In genomic region chr3:156643729-156644389, GRCh38 we compare ENCODE assay signal across 8 cellular contexts. TPM values are rescaled to one million over a fixed set of nuclear protein-coding genes. Genes with fewer than 3 reads are reported as not detected.
A peak's percentile ranks its signal among the peaks of the same experiment; 100 is the strongest.
DNase-seq lines count a peak whose midpoint lies in the region; ATAC-seq, FAIRE-seq and TF ChIP-seq lines count a peak whose summit lies in the region.

No MANE protein-coding gene starts in this region.

- CTCF ChIA-PET in H1 (lab: Charles Lee; ENCODE audit: partially characterized antibody) = interaction anchor here (0.5 to 0.6 kb wide), 2 partner anchors 103 to 863 kb away, joined by 3 read pairs; no protein-coding TSS in a partner anchor

- no peak overlapping the region for H4K8ac ChIP-seq in H1 (ENCODE audit: extremely low read depth, insufficient read depth, low read length)

- H4K91ac ChIP-seq in H1 (replicated peaks; ENCODE audit: insufficient read length, low read length) = no peak overlapping the region

- FAIRE-seq in H1 (lab: Jason Lieb, UNC) = no peak

- H3K23ac ChIP-seq in H1 (ENCODE audit: insufficient read length) = no peak overlapping the region

- DNase-seq in cardiac muscle cell (ENCODE audit: low read depth in 1 of 2, low spot score in 1 of 2) = peak; percentile 51 to 57
- DNase-seq in left cardiac atrium = no peak
- peak; percentile 69 for DNase-seq in SIG-M5 (lab: John Stamatoyannopoulos, UW)
- DNase-seq in H1 (ENCODE audit: low read depth in 1 of 2, low spot score in 2 of 2) = no peak
- no peak for DNase-seq in stimulated activated effector memory CD8-positive, alpha-beta T cell treated with anti-CD3 and anti-CD28 coated beads, Interleukin-12 subunit alpha, Interleukin-12 subunit beta, amount 100 ng/mL, for 72 hours (ENCODE audit: low spot score in 2 of 2)
- DNase-seq in GOT3 (lab: John Stamatoyannopoulos, UW) = no peak
- DNase-seq in NCI-H524 treated with DMSO at 0.1 percent for 48 hours (lab: John Stamatoyannopoulos, UW) = no peak

- H2BK5ac ChIP-seq in H1 (ENCODE audit: low read depth, low read length) = peak overlapping the region; percentile 61; the same call in 1 of the 2 replicates

- H2AK5ac ChIP-seq in H1 (ENCODE audit: low read depth, low read length) = no peak overlapping the region

- no peak overlapping the region for H2BK120ac ChIP-seq in H1 (replicated peaks; ENCODE audit: low read depth, low read length)

- H3K4me1 ChIP-seq in cardiac muscle cell (ENCODE audit: low read depth) (peaks cover 21% of the 10 kb centered on the region), H1 (replicated peaks in 1 of 4; ENCODE audit: control insufficient read depth in 3 of 4, insufficient read depth in 4 of 4, low read length in 3 of 4) (peaks cover 0 to 13% (median 4%) of the 10 kb centered on the region in 4 experiments; a peak in 3 of 7 replicates)

- no peak overlapping the region for H2BK15ac ChIP-seq in H1 (ENCODE audit: low read length)

- H4K5ac ChIP-seq in H1 (ENCODE audit: insufficient read length, low read depth, low read length) = no peak overlapping the region

- H3K27ac Mint-ChIP-seq in stimulated activated effector memory CD8-positive, alpha-beta T cell treated with anti-CD3 and anti-CD28 coated beads, Interleukin-12 subunit alpha, Interleukin-12 subunit beta, amount 100 ng/mL, for 72 hours = peak overlapping the region; percentile 59

- H2AFZ ChIP-seq in H1 (ENCODE audit: low read length) = peak overlapping the region; percentile 45

- no peak for TF ChIP-seq EP300 in H1 (IDR thresholded peaks at IDR 0.05; ENCODE audit: borderline replicate concordance in 1 of 2, low read depth in 2 of 2, low read length in 2 of 2)

- H3K79me2 ChIP-seq in H1 (ENCODE audit: control insufficient read depth in 1 of 2, insufficient read depth in 2 of 2, low read length in 2 of 2) = no peaks in the 10 kb centered on the region

- no peaks in the 10 kb centered on the region for H4K20me1 ChIP-seq in H1 (replicated peaks in 1 of 2; ENCODE audit: control insufficient read depth in 1 of 2, insufficient read depth in 2 of 2, low read length in 2 of 2)

- no peak for TF ChIP-seq POLR2A in H1 (IDR thresholded peaks at IDR 0.05; ENCODE audit: control extremely low read depth in 1 of 2, low read depth in 2 of 2, low read length in 2 of 2)

- H3K4me2 ChIP-seq in H1 (ENCODE audit: insufficient read depth in 1 of 2, low read depth in 2 of 2, low read length in 2 of 2) = peak overlapping the region in 1 of 2 experiments; percentile 18; a peak in 1 of 4 replicates

- H3K23me2 ChIP-seq in H1 (ENCODE audit: low read depth, low read length) = no peaks in the 10 kb centered on the region; the same call in 1 of the 2 replicates

- no peak overlapping the region; the same call in 1 of the 2 replicates for H2BK20ac ChIP-seq in H1 (ENCODE audit: low read length)

- no peak overlapping the region for H3K14ac ChIP-seq in H1 (ENCODE audit: insufficient read length)

- H3K4me3 ChIP-seq in cardiac muscle cell (no peak overlapping the region), H1 (ENCODE audit: extremely low read depth in 1 of 4, insufficient read depth in 2 of 4, low read depth in 3 of 4, low read length in 4 of 4) (no peak overlapping the region)

- H3K36me3 ChIP-seq in cardiac muscle cell (no peaks in the 10 kb centered on the region), H1 (ENCODE audit: control insufficient read depth in 2 of 4, insufficient read depth in 4 of 4, low read length in 3 of 4) (no peaks in the 10 kb centered on the region)

- no peak overlapping the region for H3K4ac ChIP-seq in H1 (replicated peaks; ENCODE audit: insufficient read length, low read depth, low read length)

- H3K9me3 Mint-ChIP-seq in stimulated activated effector memory CD8-positive, alpha-beta T cell treated with anti-CD3 and anti-CD28 coated beads, Interleukin-12 subunit alpha, Interleukin-12 subunit beta, amount 100 ng/mL, for 72 hours = no peaks in the 10 kb centered on the region

- H3K4me1 Mint-ChIP-seq in stimulated activated effector memory CD8-positive, alpha-beta T cell treated with anti-CD3 and anti-CD28 coated beads, Interleukin-12 subunit alpha, Interleukin-12 subunit beta, amount 100 ng/mL, for 72 hours = peaks cover 26% of the 10 kb centered on the region

- no peak for TF ChIP-seq RAD21 in H1 (IDR thresholded peaks at IDR 0.05 in 1 of 2, conservative IDR thresholded peaks at IDR 0.05 in 1 of 2; ENCODE audit: low read depth in 2 of 2, low read length in 2 of 2)

- POLR2A ChIA-PET in H1 (lab: Charles Lee; ENCODE audit: partially characterized antibody) = interaction anchor here (1.2 kb wide), 1 partner anchor 38 kb away, joined by 4 read pairs; no protein-coding TSS in a partner anchor

- no peak overlapping the region for H3K18ac ChIP-seq in H1 (ENCODE audit: extremely low read depth, low read length)

- WGBS in H1 (ENCODE audit: extremely low coverage in 1 of 2, insufficient coverage in 1 of 2, insufficient read length in 1 of 2, insufficient replicate concordance in 2 of 2, low coverage in 1 of 2, low lambda C conversion rate in 2 of 2, missing lambda C conversion rate in 1 of 2), 2 experiments = 80% methylated on average over 6 of the region's 6 CpGs; no CpG with 5 or more reads in 1 of the 2 experiments

- H3K4me3 Mint-ChIP-seq in stimulated activated effector memory CD8-positive, alpha-beta T cell treated with anti-CD3 and anti-CD28 coated beads, Interleukin-12 subunit alpha, Interleukin-12 subunit beta, amount 100 ng/mL, for 72 hours = peak overlapping the region; percentile 43

- ATAC-seq in left cardiac atrium (no peak), HG02938 (IDR thresholded peaks at IDR 0.05; ENCODE audit: unreplicated experiment) (peak; percentile 63)
- ATAC-seq in stimulated activated effector memory CD8-positive, alpha-beta T cell treated with anti-CD3 and anti-CD28 coated beads, Interleukin-12 subunit alpha, Interleukin-12 subunit beta, amount 100 ng/mL, for 72 hours = peak; percentile 87

- H3K27me3 ChIP-seq in cardiac muscle cell (no peaks in the 10 kb centered on the region), H1 (replicated peaks in 1 of 4; ENCODE audit: control insufficient read depth in 3 of 4, extremely low read depth in 1 of 4, insufficient read depth in 3 of 4, low read length in 3 of 4) (no peaks in the 10 kb centered on the region; a peak in 1 of 7 replicates)

- no peak overlapping the region for H3K56ac ChIP-seq in H1 (replicated peaks; ENCODE audit: insufficient read length, low read depth, low read length)

- no peaks in the 10 kb centered on the region for H3K36me3 Mint-ChIP-seq in stimulated activated effector memory CD8-positive, alpha-beta T cell treated with anti-CD3 and anti-CD28 coated beads, Interleukin-12 subunit alpha, Interleukin-12 subunit beta, amount 100 ng/mL, for 72 hours

- H3K79me1 ChIP-seq in H1 (ENCODE audit: low read depth, low read length) = no peaks in the 10 kb centered on the region

- H3K27ac ChIP-seq in cardiac muscle cell (peak overlapping the region; percentile 87), H1 (ENCODE audit: low read depth, low read length) (no peak overlapping the region)

- no peak for TF ChIP-seq CTCF in cardiac muscle cell (IDR thresholded peaks at IDR 0.05; ENCODE audit: low read depth, low read length)
- TF ChIP-seq CTCF in H1 (IDR thresholded peaks at IDR 0.05; ENCODE audit: control extremely low read depth in 1 of 3, insufficient read depth in 1 of 3, low read depth in 1 of 3, low read length in 3 of 3) = no peak

- H3K9me3 ChIP-seq in cardiac muscle cell (ENCODE audit: low read depth) (no peaks in the 10 kb centered on the region), H1 (ENCODE audit: insufficient read depth in 2 of 2, low read depth in 1 of 2, low read length in 1 of 2) (no peaks in the 10 kb centered on the region)

- intact Hi-C loops in left cardiac atrium (cut with DNase I) = no loop called here

- H3K9ac ChIP-seq in H1 (replicated peaks in 1 of 4; ENCODE audit: extremely low read depth in 1 of 4, low read depth in 3 of 4, low read length in 3 of 4) = no peak overlapping the region

- 0 out of 2 replicates have a peak overlapping the region, but pooled peaks have one; percentile 27 for H2BK12ac ChIP-seq in H1 (ENCODE audit: low read depth, low read length)

TF ChIP-seq in H1, 55 proteins besides CTCF, POLR2A, EP300 and RAD21 (continues in another document):
- TF ChIP-seq SRF (IDR thresholded peaks at IDR 0.05; ENCODE audit: low read depth, low read length) = no peak
- TF ChIP-seq SIX5 (IDR thresholded peaks at IDR 0.05; ENCODE audit: low read depth, low read length) = no peak
- TF ChIP-seq CBX5 (IDR thresholded peaks at IDR 0.05; ENCODE audit: low read depth, low read length) = no peak
- TF ChIP-seq, protein P1, sequence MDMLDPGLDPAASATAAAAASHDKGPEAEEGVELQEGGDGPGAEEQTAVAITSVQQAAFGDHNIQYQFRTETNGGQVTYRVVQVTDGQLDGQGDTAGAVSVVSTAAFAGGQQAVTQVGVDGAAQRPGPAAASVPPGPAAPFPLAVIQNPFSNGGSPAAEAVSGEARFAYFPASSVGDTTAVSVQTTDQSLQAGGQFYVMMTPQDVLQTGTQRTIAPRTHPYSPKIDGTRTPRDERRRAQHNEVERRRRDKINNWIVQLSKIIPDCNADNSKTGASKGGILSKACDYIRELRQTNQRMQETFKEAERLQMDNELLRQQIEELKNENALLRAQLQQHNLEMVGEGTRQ (IDR thresholded peaks at IDR 0.05; ENCODE audit: low read length) = no peak
- TF ChIP-seq SP2 (IDR thresholded peaks at IDR 0.05; ENCODE audit: low read length) = no peak
- no peak for TF ChIP-seq KDM1A (IDR thresholded peaks at IDR 0.05; ENCODE audit: borderline replicate concordance, low read length)
- TF ChIP-seq SP1 (IDR thresholded peaks at IDR 0.05; ENCODE audit: low read depth, low read length) = no peak
- no peak for TF ChIP-seq FOSL1 (IDR thresholded peaks at IDR 0.05; ENCODE audit: insufficient read depth, low read depth, low read length)
- no peak for TF ChIP-seq ZNF274 (IDR thresholded peaks at IDR 0.05; ENCODE audit: borderline replicate concordance, extremely low read depth, low read length)
- TF ChIP-seq PHF8 (conservative IDR thresholded peaks at IDR 0.05; ENCODE audit: low read depth, low read length) = no peak
- TF ChIP-seq ASH2L (IDR thresholded peaks at IDR 0.05; ENCODE audit: low read length) = no peak

RNA-seq across cellular contexts. Expression of gene TIPARP, which starts 30.5 kb away (rescaled TPM):
- total RNA-seq in cardiac muscle cell (71.4 and 115 TPM in 2 replicates), left cardiac atrium (10 to 100 TPM; 34.1 to 37.2 TPM)
- polyA plus RNA-seq in cardiac muscle cell (22.2 and 37.1 TPM in 2 replicates), H1 (2011; rRNA removed) (0.61 and 1.6 TPM in 2 replicates)
- total RNA-seq in H1 (2021; fragmentation: NEBNext Ultra II Directional; extraction: Animal tissue kit (Norgen Biotek cat#: 25700)) = 5.5 and 5.8 TPM in 2 replicates
- polyA plus RNA-seq in H1 (2011; cell fraction: cytosol; rRNA removed) = 1.0 TPM
- polyA plus RNA-seq in H1 (2011; cell fraction: nucleus; rRNA removed) = 1.2 TPM
- polyA plus RNA-seq in H1 (2012, experiment 1 of 2) = 1.8 to 4.1 TPM (median 2.2 TPM) in 4 replicates
- 0.38 TPM for polyA plus RNA-seq in H1 (2012, experiment 2 of 2)
- 3.0 TPM for polyA plus RNA-seq in H1 (2013, experiment 1 of 2)
- polyA plus RNA-seq in H1 (2013, experiment 2 of 2) = 2.8 TPM
- polyA minus RNA-seq in H1 (2011; rRNA and poly(A)+ RNA removed) = 3.2 and 5.0 TPM in 2 replicates
- 2.2 TPM for polyA minus RNA-seq in H1 (2011; cell fraction: cytosol; rRNA and poly(A)+ RNA removed)
- polyA minus RNA-seq in H1 (2011; cell fraction: nucleus; rRNA and poly(A)+ RNA removed) = 13.3 TPM

Comparison
In these comparisons a context has a peak if more than half of its experiments do, and no peak if none do; other contexts are left out.
1. DNase-seq: peak in cardiac muscle cell (2 of 2) and SIG-M5 (single experiment); none in left cardiac atrium (single experiment), H1 (0 of 2), stimulated activated effector memory CD8-positive, alpha-beta T cell treated with anti-CD3 and anti-CD28 coated beads, Interleukin-12 subunit alpha, Interleukin-12 subunit beta, amount 100 ng/mL, for 72 hours (0 of 2), GOT3 (single experiment) and NCI-H524 treated with DMSO at 0.1 percent for 48 hours (single experiment).
2. ATAC-seq: peak in HG02938 (single experiment) and stimulated activated effector memory CD8-positive, alpha-beta T cell treated with anti-CD3 and anti-CD28 coated beads, Interleukin-12 subunit alpha, Interleukin-12 subunit beta, amount 100 ng/mL, for 72 hours (single experiment); none in left cardiac atrium (0 of 2).